ENCODE assay signal across 11 cellular contexts in the genomic region with DNA sequence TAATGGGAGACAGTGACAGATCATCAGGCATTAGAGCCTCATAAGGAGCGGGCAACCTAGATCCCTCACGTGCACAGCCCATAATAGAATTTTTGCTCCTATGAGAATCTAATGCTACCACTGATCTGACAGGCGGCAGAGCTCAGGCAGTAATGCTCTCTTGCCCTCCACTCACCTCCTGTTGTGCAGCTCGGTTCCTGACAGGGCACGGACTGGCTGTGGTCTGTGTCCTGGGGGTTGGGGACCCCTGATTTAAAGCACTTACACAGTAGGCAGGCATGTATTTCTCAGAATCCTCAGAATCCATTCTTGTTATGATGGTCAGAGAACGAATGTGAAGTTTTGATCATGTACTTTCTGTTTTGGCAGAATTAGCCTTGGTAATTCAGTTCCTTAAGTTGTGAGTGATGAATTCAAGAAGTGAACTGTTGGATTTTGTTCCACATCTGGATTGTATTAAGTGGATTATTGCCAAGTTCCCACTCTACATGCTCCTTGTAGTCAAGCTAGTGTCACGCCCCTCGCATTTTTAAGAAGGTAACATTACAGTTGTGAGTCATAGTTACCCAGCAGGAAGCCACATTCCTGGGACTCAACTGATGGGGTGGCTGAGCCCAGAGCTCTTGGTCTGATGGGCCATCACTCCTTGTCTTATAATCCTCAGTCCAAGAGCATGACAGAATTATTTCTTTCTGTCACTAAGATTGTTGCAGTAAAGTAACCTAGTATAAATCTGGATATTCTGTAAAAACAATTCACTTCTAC.
DNase-seq lines count a peak whose midpoint lies in the region; ATAC-seq, FAIRE-seq and TF ChIP-seq lines count a peak whose summit lies in the region.
"Had no signal": no experiment of that assay in that cellular context is flagged by ENCODE, and none has a peak within 500 bp of the region (broad histone marks: within the 10 kb centered on the region; RNA-seq: fewer than 3 reads in every experiment).

No MANE protein-coding gene starts in this region.

- DNase-seq in COLO829 (ENCODE audit: low spot score) (peak; percentile 51), LHCN-M2 (ENCODE audit: low read depth) (peak; percentile 86), choroid plexus epithelial cell (ENCODE audit: low read depth) (peak; percentile 98), mucosa of descending colon (no peak), coronary artery (ENCODE audit: low spot score) (no peak), frontal cortex (ENCODE audit: low spot score in 2 of 2) (no peak)
- DNase-seq in activated effector memory CD4-positive, alpha-beta T cell treated with Interleukin-2 at 50 U/mL for 16 hours, result no peak
- DNase-seq: Karpas-422, naive B cell, SIG-M5 had no signal

- intact Hi-C loops in mucosa of descending colon (cut with DNase I, micrococcal nuclease), result no loop called here

- no peak for FAIRE-seq in frontal cortex (lab: Jason Lieb, UNC)

- peak overlapping the region; percentile 51 for H3K4me3 ChIP-seq in choroid plexus epithelial cell (ENCODE audit: low read depth, low read length)
- no peak overlapping the region for H3K4me3 ChIP-seq in mucosa of descending colon
- H3K4me3 ChIP-seq in coronary artery, result no peak overlapping the region

- no peaks in the 10 kb centered on the region for H3K36me3 ChIP-seq in mucosa of descending colon (ENCODE audit: low read depth)

- no peaks in the 10 kb centered on the region for H3K9me3 ChIP-seq in mucosa of descending colon

- no peak for TF ChIP-seq CTCF in choroid plexus epithelial cell (conservative IDR thresholded peaks at IDR 0.05; ENCODE audit: low read depth, low read length)
- TF ChIP-seq CTCF in mucosa of descending colon (IDR thresholded peaks at IDR 0.05), result no peak
- TF ChIP-seq CTCF in coronary artery (IDR thresholded peaks at IDR 0.05), result no peak

- H3K27ac ChIP-seq in coronary artery, result no peak overlapping the region

- H3K4me1 ChIP-seq in mucosa of descending colon (ENCODE audit: low read depth), result peaks cover 17% of the 10 kb centered on the region

- peak; percentile 32 for ATAC-seq in mucosa of descending colon
- no peak for ATAC-seq in GM21381 (IDR thresholded peaks at IDR 0.05; ENCODE audit: unreplicated experiment)

Comparison
In these comparisons a context has a peak if more than half of its experiments do, and no peak if none do; other contexts are left out.
1. DNase-seq: peak in COLO829 (single experiment), LHCN-M2 (single experiment) and choroid plexus epithelial cell (single experiment); none in mucosa of descending colon (0 of 3), coronary artery (single experiment), frontal cortex (0 of 2) and activated effector memory CD4-positive, alpha-beta T cell treated with Interleukin-2 at 50 U/mL for 16 hours (single experiment).